Comparison of ENCODE assay signal across 21 cellular contexts in the genomic region with DNA sequence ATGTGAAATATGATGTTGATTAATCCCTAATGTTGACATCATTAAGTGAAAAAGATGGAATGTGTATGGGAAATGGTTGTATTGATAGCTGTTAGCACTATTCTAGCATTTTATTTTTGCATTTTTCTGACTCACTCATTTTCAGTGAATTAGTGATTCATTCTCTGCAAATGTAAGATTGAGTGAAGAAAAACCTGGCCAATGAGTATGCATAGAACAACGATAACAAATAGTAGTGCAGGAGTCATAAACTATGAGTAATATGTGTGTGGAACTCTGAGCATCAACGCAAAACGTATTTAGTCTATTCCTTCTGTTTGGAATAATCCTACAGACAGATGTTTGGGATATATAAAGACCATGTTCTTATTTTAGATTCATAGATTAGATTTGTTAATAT.
DNase-seq lines count a peak whose midpoint lies in the region; ATAC-seq, FAIRE-seq and TF ChIP-seq lines count a peak whose summit lies in the region.
"Had no signal": no experiment of that assay in that cellular context is flagged by ENCODE, and none has a peak within 500 bp of the region (broad histone marks: within the 10 kb centered on the region; RNA-seq: fewer than 3 reads in every experiment).

No MANE protein-coding gene starts in this region.

- no peak overlapping the region for H3K4me3 ChIP-seq in IMR-90 (ENCODE audit: insufficient read depth, low read depth, low read length)
- no peak overlapping the region for H3K4me3 ChIP-seq in brain microvascular endothelial cell (ENCODE audit: low read depth, low read length)
- H3K4me3 ChIP-seq in coronary artery, result no peak overlapping the region
- no peak overlapping the region for H3K4me3 ChIP-seq in left lung
- H3K4me3 ChIP-seq: dorsolateral prefrontal cortex, lower lobe of right lung, upper lobe of right lung had no signal

- no peak overlapping the region for H3K9ac ChIP-seq in IMR-90 (ENCODE audit: low read depth, low read length)

- H2BK20ac ChIP-seq in IMR-90 (ENCODE audit: low read depth, low read length), result no peak overlapping the region

- H3K9me1 ChIP-seq in IMR-90 (ENCODE audit: insufficient read depth, low read length), result peaks cover 10% of the 10 kb centered on the region

- H4K91ac ChIP-seq in IMR-90 (ENCODE audit: insufficient read depth, low read depth, low read length), result no peak overlapping the region

- peaks cover 29% of the 10 kb centered on the region; the same call in 1 of the 2 replicates for H4K20me1 ChIP-seq in IMR-90 (ENCODE audit: insufficient read depth, low read length)

- TF ChIP-seq RAD21 in IMR-90 (IDR thresholded peaks at IDR 0.05; ENCODE audit: low read length), result no peak

- CTCF ChIA-PET in IMR-90 (lab: Yijun Ruan, JAX), result no interaction called here

- H3K4me1 ChIP-seq in IMR-90 (ENCODE audit: control insufficient read depth, insufficient read depth, low read length) (peaks cover 4% of the 10 kb centered on the region), foreskin keratinocyte (peaks cover 32% of the 10 kb centered on the region), left lung (no peaks in the 10 kb centered on the region)
- H3K4me1 ChIP-seq: lower lobe of right lung, upper lobe of right lung had no signal

- no peak overlapping the region for H3K14ac ChIP-seq in IMR-90 (replicated peaks; ENCODE audit: low read depth, low read length)

- H3K36me3 ChIP-seq in IMR-90 (ENCODE audit: control insufficient read depth, insufficient read depth, low read length) (peaks cover 23% of the 10 kb centered on the region), brain microvascular endothelial cell (replicated peaks) (peaks cover 10% of the 10 kb centered on the region), left lung (no peaks in the 10 kb centered on the region)
- H3K36me3 ChIP-seq: lower lobe of right lung, upper lobe of right lung had no signal

- H2BK5ac ChIP-seq in IMR-90 (ENCODE audit: low read depth, low read length, poor library complexity, severe bottlenecking), result peak overlapping the region; percentile 49

- H2BK120ac ChIP-seq in IMR-90 (ENCODE audit: low read depth, low read length), result no peak overlapping the region

- H4K8ac ChIP-seq in IMR-90 (ENCODE audit: low read depth in 2 of 2, low read length in 2 of 2), result no peak overlapping the region

- ATAC-seq in IMR-90 (ENCODE audit: low read depth) (peak; percentile 90), foreskin keratinocyte (peak; percentile 91), GM21390 (IDR thresholded peaks at IDR 0.05; ENCODE audit: unreplicated experiment) (no peak), left lung (no peak)
- ATAC-seq: activated CD8-positive, alpha-beta T cell treated with anti-CD3 and anti-CD28 coated beads for 36 hours; lower lobe of right lung; naive thymus-derived CD8-positive, alpha-beta T cell; stimulated activated naive CD8-positive, alpha-beta T cell treated with anti-CD3 and anti-CD28 coated beads, Interleukin-15, Interleukin-2, amounts not matched to agents 100 U/mL and 50 U/mL, for 24 hours; upper lobe of right lung had no signal

- no peak overlapping the region for H3K4ac ChIP-seq in IMR-90 (ENCODE audit: low read depth, low read length)

- H3K79me1 ChIP-seq in IMR-90 (ENCODE audit: low read depth in 1 of 2, low read length in 2 of 2), result peaks cover 3 to 9% of the 10 kb centered on the region in 2 experiments; a peak in 3 of 4 replicates

- no peaks in the 10 kb centered on the region for H3K27me3 ChIP-seq in IMR-90 (ENCODE audit: control insufficient read depth, insufficient read depth, low read length)
- H3K27me3 ChIP-seq in brain microvascular endothelial cell (replicated peaks), result no peaks in the 10 kb centered on the region
- H3K27me3 ChIP-seq in foreskin keratinocyte, result no peaks in the 10 kb centered on the region
- peaks cover 0 to 4% of the 10 kb centered on the region in 2 donors for H3K27me3 ChIP-seq in left lung

- TF ChIP-seq CTCF in IMR-90 (conservative IDR thresholded peaks at IDR 0.05; ENCODE audit: low read depth, low read length) (no peak), brain microvascular endothelial cell (IDR thresholded peaks at IDR 0.05; ENCODE audit: low read depth, low read length, missing control alignments) (no peak), foreskin keratinocyte (conservative IDR thresholded peaks at IDR 0.05) (no peak), coronary artery (IDR thresholded peaks at IDR 0.05) (no peak), left lung (IDR thresholded peaks at IDR 0.05) (no peak)

- dilution Hi-C loops in IMR-90 (cut with HindIII; ENCODE audit: low sequenced_read_pairs, unreplicated experiment), result no loop called here

- H2AK9ac ChIP-seq in IMR-90 (replicated peaks; ENCODE audit: low read depth, low read length, poor library complexity), result no peak overlapping the region

- no peak overlapping the region for H4K5ac ChIP-seq in IMR-90 (ENCODE audit: low read depth, low read length)

- H3K23ac ChIP-seq in IMR-90 (ENCODE audit: low read depth, low read length), result no peak overlapping the region

- no peak overlapping the region for H3K4me2 ChIP-seq in IMR-90 (ENCODE audit: low read depth, low read length)

- peak; percentile 47 for DNase-seq in AG08395 (ENCODE audit: low spot score)
- peak; percentile 93 for DNase-seq in IMR-90
- peak; percentile 46 for DNase-seq in brain microvascular endothelial cell
- peak; percentile 55 to 72 for DNase-seq in foreskin keratinocyte
- DNase-seq in coronary artery (ENCODE audit: low spot score), result no peak
- no peak for DNase-seq in H54 (ENCODE audit: insufficient read length, low spot score)
- DNase-seq in left lung, result no peak
- DNase-seq: activated CD8-positive, alpha-beta T cell treated with anti-CD3 and anti-CD28 coated beads for 36 hours; AML-193; amygdala; dorsolateral prefrontal cortex; foreskin melanocyte; Karpas-422; lower lobe of right lung; naive thymus-derived CD8-positive, alpha-beta T cell; NCI-H1436 treated with DMSO at 0.1 percent for 48 hours; stimulated activated CD4-positive, alpha-beta T cell treated with anti-CD3 and anti-CD28 coated beads, Interleukin-12 subunit alpha, Interleukin-12 subunit beta, amount 100 ng/mL, for 4 hours; stimulated activated naive CD8-positive, alpha-beta T cell treated with anti-CD3 and anti-CD28 coated beads, Interleukin-15, Interleukin-2, amounts not matched to agents 100 U/mL and 50 U/mL, for 24 hours; upper lobe of right lung had no signal

- H3K27ac ChIP-seq in IMR-90 (ENCODE audit: insufficient read depth, low read length) (no peak overlapping the region), brain microvascular endothelial cell (peak overlapping the region; percentile 24), foreskin keratinocyte (peak overlapping the region; percentile 17), coronary artery (no peak overlapping the region), left lung (no peak overlapping the region)
- H3K27ac ChIP-seq: dorsolateral prefrontal cortex, HL-60, lower lobe of right lung, upper lobe of right lung had no signal

- no TSS peak for BruUV-seq in IMR-90 (replicated peaks; lab: Mats Ljungman, UMichigan)

- no peak overlapping the region for H3K56ac ChIP-seq in IMR-90 (ENCODE audit: extremely low read depth, insufficient read depth, low read length)

- intact Hi-C loops in IMR-90 (cut with micrococcal nuclease) (no loop called here), left lung (cut with DNase I) (no loop called here)

- in situ Hi-C loops in IMR-90 (cut with MboI; ENCODE audit: low sequenced_read_pairs), result no loop called here
- in situ Hi-C loops in brain microvascular endothelial cell (cut with HindIII; ENCODE audit: low pct_ligation_motif_present, low sequenced_read_pairs), result no loop called here

- H2BK15ac ChIP-seq in IMR-90 (ENCODE audit: low read depth, low read length), result no peak overlapping the region

- H3K9me3 ChIP-seq in IMR-90 (ENCODE audit: control insufficient read depth, insufficient read depth, low read length), result no peaks in the 10 kb centered on the region
- no peaks in the 10 kb centered on the region for H3K9me3 ChIP-seq in left lung
- H3K9me3 ChIP-seq: lower lobe of right lung, upper lobe of right lung had no signal

- POLR2A ChIA-PET in IMR-90 (lab: Charles Lee; ENCODE audit: unreplicated experiment), result no interaction called here

- no peak for TF ChIP-seq POLR2A in IMR-90 (IDR thresholded peaks at IDR 0.05; ENCODE audit: low read depth, low read length)
- no peak for TF ChIP-seq POLR2A in H54 (IDR thresholded peaks at IDR 0.05; ENCODE audit: low read depth, low read length)

- H2AFZ ChIP-seq in IMR-90 (replicated peaks; ENCODE audit: low read length, poor library complexity), result no peak overlapping the region

- WGBS in IMR-90 (ENCODE audit: extremely low coverage in 2 of 2, insufficient read length in 1 of 2), 2 experiments, result no CpG with 5 or more reads among the region's 3 CpGs

- no peak for FAIRE-seq in H54 (lab: Jason Lieb, UNC)

- no peak overlapping the region for H3K18ac ChIP-seq in IMR-90 (ENCODE audit: low read depth, low read length)

- no peak overlapping the region for H2AK5ac ChIP-seq in IMR-90 (ENCODE audit: low read depth, low read length)

TF ChIP-seq in IMR-90, 13 proteins besides CTCF, POLR2A, EP300 and RAD21 (continues in another document):
- TF ChIP-seq MAFK (IDR thresholded peaks at IDR 0.05; ENCODE audit: low read depth, low read length) (peak; percentile 30), NFE2L2 (IDR thresholded peaks at IDR 0.05; ENCODE audit: low read depth, low read length) (no peak), BHLHE40 (IDR thresholded peaks at IDR 0.05; ENCODE audit: low read depth, low read length) (no peak), RFX5 (IDR thresholded peaks at IDR 0.05; ENCODE audit: low read depth, low read length) (no peak), CEBPB (IDR thresholded peaks at IDR 0.05; ENCODE audit: low read depth, low read length) (no peak), SMC3 (IDR thresholded peaks at IDR 0.05; ENCODE audit: low read depth, low read length) (no peak), FOS (IDR thresholded peaks at IDR 0.05; ENCODE audit: low read depth, low read length) (peak; percentile 95), MXI1 (IDR thresholded peaks at IDR 0.05; ENCODE audit: borderline replicate concordance, low read depth, low read length) (no peak)
- TF ChIP-seq, protein P1, sequence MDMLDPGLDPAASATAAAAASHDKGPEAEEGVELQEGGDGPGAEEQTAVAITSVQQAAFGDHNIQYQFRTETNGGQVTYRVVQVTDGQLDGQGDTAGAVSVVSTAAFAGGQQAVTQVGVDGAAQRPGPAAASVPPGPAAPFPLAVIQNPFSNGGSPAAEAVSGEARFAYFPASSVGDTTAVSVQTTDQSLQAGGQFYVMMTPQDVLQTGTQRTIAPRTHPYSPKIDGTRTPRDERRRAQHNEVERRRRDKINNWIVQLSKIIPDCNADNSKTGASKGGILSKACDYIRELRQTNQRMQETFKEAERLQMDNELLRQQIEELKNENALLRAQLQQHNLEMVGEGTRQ (IDR thresholded peaks at IDR 0.05; ENCODE audit: low read depth, low read length), result no peak

Comparison
In these comparisons a context has a peak if more than half of its experiments do, and no peak if none do; other contexts are left out.
1. DNase-seq: peak in AG08395 (single experiment), IMR-90 (single experiment), brain microvascular endothelial cell (single experiment) and foreskin keratinocyte (2 of 2); none in coronary artery (single experiment), H54 (single experiment) and left lung (0 of 2).
2. ATAC-seq: peak in IMR-90 (single experiment) and foreskin keratinocyte (single experiment); none in GM21390 (single experiment) and left lung (single experiment).
3. H3K27ac ChIP-seq: peak in brain microvascular endothelial cell (single experiment) and foreskin keratinocyte (single experiment); none in IMR-90 (single experiment), coronary artery (0 of 2) and left lung (0 of 2).